Comparison of ENCODE assay signal across 28 cellular contexts in the genomic region with DNA sequence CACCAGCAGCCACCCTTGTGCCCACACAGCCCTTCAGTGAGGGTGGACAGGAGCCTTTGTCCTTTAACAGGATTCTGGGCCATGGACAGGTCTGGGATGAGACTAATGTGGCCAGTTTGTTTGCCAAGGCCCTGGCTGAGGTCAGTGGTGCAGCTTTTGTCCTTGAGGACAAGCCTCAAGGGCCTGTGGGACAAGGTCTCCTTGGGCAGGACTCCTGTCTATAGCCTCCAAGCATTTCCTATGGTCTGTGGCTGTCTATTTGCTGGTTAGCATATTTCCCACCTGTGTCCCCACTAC. TPM values are rescaled to one million over a fixed set of nuclear protein-coding genes. Genes with fewer than 3 reads are reported as not detected.
"Had no signal": no experiment of that assay in that cellular context is flagged by ENCODE, and none has a peak within 500 bp of the region (broad histone marks: within the 10 kb centered on the region; RNA-seq: fewer than 3 reads in every experiment).

No MANE protein-coding gene starts in this region.

- ATAC-seq: activated CD8-positive, alpha-beta T cell treated with anti-CD3 and anti-CD28 coated beads, Interleukin-2, amount 10 ng/mL, durations not matched to agents 7 days and 5 days; PC-3; WTC11 had no signal

- H3K4me1 ChIP-seq: breast epithelium, SJSA1 had no signal

- H3K9me3 ChIP-seq: SJSA1 had no signal

- H3K27me3 ChIP-seq: breast epithelium, MG63, SJSA1 had no signal

- H3K27me3 Mint-ChIP-seq: activated CD4-positive, alpha-beta T cell treated with anti-CD3 and anti-CD28 coated beads, Interleukin-2, amount 10 ng/mL, durations not matched to agents 7 days and 5 days; activated naive CD4-positive, alpha-beta T cell treated with anti-CD3 and anti-CD28 coated beads, Interleukin-2, amount 50 U/mL, for 24 hours; activated T-cell treated with anti-CD3 and anti-CD28 coated beads, Interleukin-2, amount 50 U/mL, for 24 hours; central memory CD8-positive, alpha-beta T cell had no signal

- DNase-seq: activated CD4-positive, alpha-beta T cell treated with anti-CD3 and anti-CD28 coated beads for 1 hour; activated CD4-positive, alpha-beta T cell treated with anti-CD3 and anti-CD28 coated beads, Interleukin-2, amount 10 ng/mL, durations not matched to agents 7 days and 5 days; activated effector memory CD4-positive, alpha-beta T cell treated with Interleukin-2 at 50 U/mL for 16 hours; activated naive CD4-positive, alpha-beta T cell; activated T-cell treated with anti-CD3 and anti-CD28 coated beads, Interleukin-2, amount 50 U/mL, for 24 hours; aorta; MG63; MV-4-11; NCI-H1092 treated with DMSO at 0.1 percent for 48 hours; NCI-H1417 treated with DMSO at 0.1 percent for 48 hours; NCI-H1694; NCI-H2029; NCI-H2107; NCI-H2171 treated with DMSO at 0.1 percent for 48 hours; NCI-H226; NCI-H510A; NCI-H526 treated with DMSO at 0.1 percent for 48 hours; NCI-H82; PC-3; SHP77 had no signal

- H3K4me3 ChIP-seq: breast epithelium, MG63, SJSA1 had no signal

- H3K36me3 ChIP-seq: breast epithelium, MG63, SJSA1 had no signal

- H3K27ac ChIP-seq: breast epithelium, SJSA1 had no signal

- H3K4me3 Mint-ChIP-seq: activated CD4-positive, alpha-beta T cell treated with anti-CD3 and anti-CD28 coated beads, Interleukin-2, amount 10 ng/mL, durations not matched to agents 7 days and 5 days; activated CD8-positive, alpha-beta T cell treated with anti-CD3 and anti-CD28 coated beads, Interleukin-2, amount 10 ng/mL, durations not matched to agents 7 days and 5 days; activated naive CD4-positive, alpha-beta T cell treated with anti-CD3 and anti-CD28 coated beads, Interleukin-2, amount 50 U/mL, for 24 hours; activated T-cell treated with anti-CD3 and anti-CD28 coated beads, Interleukin-2, amount 50 U/mL, for 24 hours; activated T-helper 1 cell treated with anti-CD3 and anti-CD28 coated beads, Interleukin-12 subunit alpha, Interleukin-12 subunit beta, Interleukin-2, Interleukin-4 antibody, amounts not matched to agents 30 ng/mL and 10 ng/mL and 1 ng/mL, durations not matched to agents 14 hours and 24 hours and 36 hours; central memory CD8-positive, alpha-beta T cell; T-helper 1 cell treated with Interleukin-12 subunit alpha and Interleukin-12 subunit beta and Interleukin-4 antibody, amounts not matched to agents 30 μg/mL and 1 μg/mL, for 36 hours; WTC11 had no signal

- H3K27ac Mint-ChIP-seq: activated CD4-positive, alpha-beta T cell treated with anti-CD3 and anti-CD28 coated beads, Interleukin-2, amount 10 ng/mL, durations not matched to agents 7 days and 5 days; activated CD8-positive, alpha-beta T cell treated with anti-CD3 and anti-CD28 coated beads, Interleukin-2, amount 10 ng/mL, durations not matched to agents 7 days and 5 days; activated naive CD4-positive, alpha-beta T cell treated with anti-CD3 and anti-CD28 coated beads, Interleukin-2, amount 50 U/mL, for 24 hours; activated T-cell treated with anti-CD3 and anti-CD28 coated beads, Interleukin-2, amount 50 U/mL, for 24 hours; activated T-helper 1 cell treated with anti-CD3 and anti-CD28 coated beads, Interleukin-12 subunit alpha, Interleukin-12 subunit beta, Interleukin-2, Interleukin-4 antibody, amounts not matched to agents 30 ng/mL and 10 ng/mL and 1 ng/mL, durations not matched to agents 14 hours and 24 hours and 36 hours; T-helper 1 cell treated with Interleukin-12 subunit alpha and Interleukin-12 subunit beta and Interleukin-4 antibody, amounts not matched to agents 30 μg/mL and 1 μg/mL, for 36 hours; WTC11 had no signal

RNA-seq across cellular contexts. Expression of a gene that starts 44.1 kb away (rescaled TPM):
- total RNA-seq: activated CD4-positive, alpha-beta T cell treated with anti-CD3 and anti-CD28 coated beads, Interleukin-2, amount 10 ng/mL, durations not matched to agents 7 days and 5 days; activated CD8-positive, alpha-beta T cell treated with anti-CD3 and anti-CD28 coated beads, Interleukin-2, amount 10 ng/mL, durations not matched to agents 7 days and 5 days; activated T-helper 1 cell treated with anti-CD3 and anti-CD28 coated beads, Interleukin-12 subunit alpha, Interleukin-12 subunit beta, Interleukin-2, Interleukin-4 antibody, amounts not matched to agents 30 ng/mL and 10 ng/mL and 1 ng/mL, durations not matched to agents 14 hours and 24 hours and 36 hours; aorta; breast epithelium; PC-3; SJSA1; WTC11 had no signal
- polyA plus RNA-seq: aorta had no signal

RNA-seq across cellular contexts. Expression of a gene that starts 47.3 kb away (rescaled TPM):
- total RNA-seq: activated CD4-positive, alpha-beta T cell treated with anti-CD3 and anti-CD28 coated beads, Interleukin-2, amount 10 ng/mL, durations not matched to agents 7 days and 5 days; activated CD8-positive, alpha-beta T cell treated with anti-CD3 and anti-CD28 coated beads, Interleukin-2, amount 10 ng/mL, durations not matched to agents 7 days and 5 days; activated T-helper 1 cell treated with anti-CD3 and anti-CD28 coated beads, Interleukin-12 subunit alpha, Interleukin-12 subunit beta, Interleukin-2, Interleukin-4 antibody, amounts not matched to agents 30 ng/mL and 10 ng/mL and 1 ng/mL, durations not matched to agents 14 hours and 24 hours and 36 hours; aorta; PC-3; SJSA1 had no signal
- polyA plus RNA-seq: aorta had no signal
